Comparison of ENCODE assay signal across 22 cellular contexts in genomic region chr12:99122959-99123358, GRCh38.
DNase-seq lines count a peak whose midpoint lies in the region; ATAC-seq, FAIRE-seq and TF ChIP-seq lines count a peak whose summit lies in the region.
"Had no signal": no experiment of that assay in that cellular context is flagged by ENCODE, and none has a peak within 500 bp of the region (broad histone marks: within the 10 kb centered on the region; RNA-seq: fewer than 3 reads in every experiment).

No MANE protein-coding gene starts in this region.

- no peak overlapping the region for H2BK12ac ChIP-seq in H1 (ENCODE audit: low read depth, low read length)

- H3K79me1 ChIP-seq in IMR-90 (ENCODE audit: low read depth in 1 of 2, low read length in 2 of 2): no peaks in the 10 kb centered on the region
- no peaks in the 10 kb centered on the region for H3K79me1 ChIP-seq in H1 (ENCODE audit: low read depth, low read length)

- intact Hi-C loops in HepG2 (cut with micrococcal nuclease; ENCODE audit: unreplicated experiment) (no loop called here), right lobe of liver (cut with DNase I) (no loop called here), IMR-90 (cut with micrococcal nuclease) (no loop called here)

- no peaks in the 10 kb centered on the region for H3K23me2 ChIP-seq in H1 (ENCODE audit: low read depth, low read length)

- H3K4me1 ChIP-seq in HepG2 (ENCODE audit: insufficient read depth, low read length): no peaks in the 10 kb centered on the region
- no peaks in the 10 kb centered on the region for H3K4me1 ChIP-seq in right lobe of liver
- H3K4me1 ChIP-seq in IMR-90 (ENCODE audit: control insufficient read depth, insufficient read depth, low read length): no peaks in the 10 kb centered on the region
- no peaks in the 10 kb centered on the region for H3K4me1 ChIP-seq in H1 (replicated peaks in 1 of 4; ENCODE audit: control insufficient read depth in 3 of 4, insufficient read depth in 4 of 4, low read length in 3 of 4)
- H3K4me1 ChIP-seq: Caco-2 had no signal

- no peak for TF ChIP-seq EP300 in HepG2 (IDR thresholded peaks at IDR 0.05; ENCODE audit: low read depth in 2 of 2, low read length in 2 of 2)
- no peak for TF ChIP-seq EP300 in HepG2 (CRISPR knock-in tag; IDR thresholded peaks at IDR 0.05; ENCODE audit: borderline replicate concordance)
- no peak for TF ChIP-seq EP300 in H1 (IDR thresholded peaks at IDR 0.05; ENCODE audit: borderline replicate concordance in 1 of 2, low read depth in 2 of 2, low read length in 2 of 2)

- dilution Hi-C loops in IMR-90 (cut with HindIII; ENCODE audit: low sequenced_read_pairs, unreplicated experiment): no loop called here

- TF ChIP-seq CTCF in HepG2 (CRISPR knock-in tag; IDR thresholded peaks at IDR 0.05) (no peak), right lobe of liver (IDR thresholded peaks at IDR 0.05) (no peak), IMR-90 (conservative IDR thresholded peaks at IDR 0.05; ENCODE audit: low read depth, low read length) (no peak), H1 (IDR thresholded peaks at IDR 0.05; ENCODE audit: control extremely low read depth in 1 of 3, insufficient read depth in 1 of 3, low read depth in 1 of 3, low read length in 3 of 3) (no peak), WTC11 (IDR thresholded peaks at IDR 0.05) (no peak)

- H3K9me3 ChIP-seq in HepG2 (ENCODE audit: low read length) (no peaks in the 10 kb centered on the region), right lobe of liver (no peaks in the 10 kb centered on the region), IMR-90 (ENCODE audit: control insufficient read depth, insufficient read depth, low read length) (peaks cover 5% of the 10 kb centered on the region; the same call in 1 of the 2 replicates), H1 (ENCODE audit: insufficient read depth in 2 of 2, low read depth in 1 of 2, low read length in 1 of 2) (no peaks in the 10 kb centered on the region)
- H3K9me3 ChIP-seq: BLaER1 treated with 17β-estradiol and CSF1 and Interleukin-3, amounts not matched to agents 10 nM and 100 nM; Caco-2 had no signal

- 2% methylated on average over 2 of the region's 2 CpGs for WGBS in HepG2 (ENCODE audit: low lambda C conversion rate)
- 20% methylated on average over 2 of the region's 2 CpGs for WGBS in right lobe of liver (ENCODE audit: insufficient coverage, low coverage, low lambda C conversion rate, missing lambda C conversion rate)
- 17% methylated on average over 2 of the region's 2 CpGs; no CpG with 5 or more reads in 1 of the 2 experiments for WGBS in IMR-90 (ENCODE audit: extremely low coverage in 2 of 2, insufficient read length in 1 of 2), 2 experiments
- WGBS in H1 (ENCODE audit: extremely low coverage in 1 of 2, insufficient coverage in 1 of 2, insufficient read length in 1 of 2, insufficient replicate concordance in 2 of 2, low coverage in 1 of 2, low lambda C conversion rate in 2 of 2, missing lambda C conversion rate in 1 of 2), 2 experiments: 49% methylated on average over 2 of the region's 2 CpGs; no CpG with 5 or more reads in 1 of the 2 experiments

- H3K27me3 ChIP-seq in HepG2 (ENCODE audit: control insufficient read depth in 1 of 2, insufficient read depth in 2 of 2, low read length in 2 of 2) (no peaks in the 10 kb centered on the region), right lobe of liver (no peaks in the 10 kb centered on the region), IMR-90 (ENCODE audit: control insufficient read depth, insufficient read depth, low read length) (no peaks in the 10 kb centered on the region), H1 (replicated peaks in 1 of 4; ENCODE audit: control insufficient read depth in 3 of 4, extremely low read depth in 1 of 4, insufficient read depth in 3 of 4, low read length in 3 of 4) (no peaks in the 10 kb centered on the region)
- H3K27me3 ChIP-seq: BLaER1 treated with 17β-estradiol and CSF1 and Interleukin-3, amounts not matched to agents 10 nM and 100 nM had no signal

- no peak overlapping the region for H4K91ac ChIP-seq in IMR-90 (ENCODE audit: insufficient read depth, low read depth, low read length)
- no peak overlapping the region for H4K91ac ChIP-seq in H1 (replicated peaks; ENCODE audit: insufficient read length, low read length)

- no peak overlapping the region for H3K27ac Mint-ChIP-seq in WTC11
- H3K27ac Mint-ChIP-seq: B cell; CD4-positive, alpha-beta T cell; CD8-positive, alpha-beta T cell had no signal

- H2AK9ac ChIP-seq in IMR-90 (replicated peaks; ENCODE audit: low read depth, low read length, poor library complexity): no peak overlapping the region

- no peak overlapping the region for H3K4me3 Mint-ChIP-seq in WTC11
- H3K4me3 Mint-ChIP-seq: B cell; CD4-positive, alpha-beta T cell; CD8-positive, alpha-beta T cell had no signal

- H3K4ac ChIP-seq in IMR-90 (ENCODE audit: low read depth, low read length): no peak overlapping the region
- H3K4ac ChIP-seq in H1 (replicated peaks; ENCODE audit: insufficient read length, low read depth, low read length): no peak overlapping the region

- H2AK5ac ChIP-seq in IMR-90 (ENCODE audit: low read depth, low read length) (no peak overlapping the region), H1 (ENCODE audit: low read depth, low read length) (no peak overlapping the region)

- no peaks in the 10 kb centered on the region for H3K27me3 Mint-ChIP-seq in WTC11 (ENCODE audit: low read depth)
- H3K27me3 Mint-ChIP-seq: B cell; CD4-positive, alpha-beta T cell had no signal

- ATAC-seq in HepG2 (no peak), right lobe of liver (no peak), IMR-90 (ENCODE audit: low read depth) (no peak), WTC11 (no peak)
- ATAC-seq: CD8-positive, alpha-beta T cell had no signal

- H4K20me1 ChIP-seq in HepG2 (ENCODE audit: insufficient read depth, low read length): no peaks in the 10 kb centered on the region
- no peaks in the 10 kb centered on the region for H4K20me1 ChIP-seq in IMR-90 (ENCODE audit: insufficient read depth, low read length)
- H4K20me1 ChIP-seq in H1 (replicated peaks in 1 of 2; ENCODE audit: control insufficient read depth in 1 of 2, insufficient read depth in 2 of 2, low read length in 2 of 2): no peaks in the 10 kb centered on the region
- H4K20me1 ChIP-seq: BLaER1 treated with 17β-estradiol and CSF1 and Interleukin-3, amounts not matched to agents 10 nM and 100 nM had no signal

- H3K79me2 ChIP-seq in HepG2 (ENCODE audit: insufficient read depth, low read length) (no peaks in the 10 kb centered on the region), H1 (ENCODE audit: control insufficient read depth in 1 of 2, insufficient read depth in 2 of 2, low read length in 2 of 2) (no peaks in the 10 kb centered on the region)

- no peak overlapping the region for H3K4me3 ChIP-seq in HepG2 (replicated peaks in 1 of 3; ENCODE audit: insufficient read depth in 1 of 3, low read depth in 2 of 3, low read length in 3 of 3)
- H3K4me3 ChIP-seq in right lobe of liver: no peak overlapping the region
- H3K4me3 ChIP-seq in IMR-90 (ENCODE audit: insufficient read depth, low read depth, low read length): no peak overlapping the region
- H3K4me3 ChIP-seq in H1 (ENCODE audit: extremely low read depth in 1 of 4, insufficient read depth in 2 of 4, low read depth in 3 of 4, low read length in 4 of 4): no peak overlapping the region
- H3K4me3 ChIP-seq: BLaER1 treated with 17β-estradiol and CSF1 and Interleukin-3, amounts not matched to agents 10 nM and 100 nM had no signal

- POLR2A ChIA-PET in HepG2 (lab: Yijun Ruan, JAX) (no interaction called here), IMR-90 (lab: Charles Lee; ENCODE audit: unreplicated experiment) (no interaction called here), H1 (lab: Charles Lee; ENCODE audit: partially characterized antibody) (no interaction called here), WTC11 (lab: Charles Lee) (no interaction called here)

- no peaks in the 10 kb centered on the region for H3K36me3 Mint-ChIP-seq in WTC11
- H3K36me3 Mint-ChIP-seq: CD8-positive, alpha-beta T cell had no signal

- H3K4me1 Mint-ChIP-seq in WTC11: no peaks in the 10 kb centered on the region
- H3K4me1 Mint-ChIP-seq: B cell had no signal

- H3K4me2 ChIP-seq in HepG2 (ENCODE audit: low read depth, low read length) (no peak overlapping the region), IMR-90 (ENCODE audit: low read depth, low read length) (no peak overlapping the region), H1 (ENCODE audit: insufficient read depth in 1 of 2, low read depth in 2 of 2, low read length in 2 of 2) (no peak overlapping the region)

- H3K23ac ChIP-seq in IMR-90 (ENCODE audit: low read depth, low read length): no peak overlapping the region
- H3K23ac ChIP-seq in H1 (ENCODE audit: insufficient read length): no peak overlapping the region

- H3K36me3 ChIP-seq in HepG2 (replicated peaks in 1 of 2; ENCODE audit: control insufficient read depth in 1 of 2, insufficient read depth in 2 of 2, low read length in 2 of 2) (no peaks in the 10 kb centered on the region), right lobe of liver (no peaks in the 10 kb centered on the region), IMR-90 (ENCODE audit: control insufficient read depth, insufficient read depth, low read length) (no peaks in the 10 kb centered on the region), H1 (ENCODE audit: control insufficient read depth in 2 of 4, insufficient read depth in 4 of 4, low read length in 3 of 4) (no peaks in the 10 kb centered on the region)

- no peak overlapping the region for H2BK5ac ChIP-seq in IMR-90 (ENCODE audit: low read depth, low read length, poor library complexity, severe bottlenecking)
- H2BK5ac ChIP-seq in H1 (ENCODE audit: low read depth, low read length): no peak overlapping the region

- H3K9ac ChIP-seq in HepG2 (ENCODE audit: insufficient read depth, low read depth, low read length) (no peak overlapping the region), IMR-90 (ENCODE audit: low read depth, low read length) (no peak overlapping the region), H1 (replicated peaks in 1 of 4; ENCODE audit: extremely low read depth in 1 of 4, low read depth in 3 of 4, low read length in 3 of 4) (no peak overlapping the region)
- H3K9ac ChIP-seq: BLaER1 treated with 17β-estradiol and CSF1 and Interleukin-3, amounts not matched to agents 10 nM and 100 nM had no signal

- H2BK20ac ChIP-seq in IMR-90 (ENCODE audit: low read depth, low read length) (no peak overlapping the region), H1 (ENCODE audit: low read length) (no peak overlapping the region)

- H4K8ac ChIP-seq in IMR-90 (ENCODE audit: low read depth in 2 of 2, low read length in 2 of 2) (no peak overlapping the region), H1 (ENCODE audit: extremely low read depth, insufficient read depth, low read length) (no peak overlapping the region)

- H3K27ac ChIP-seq in HepG2 (ENCODE audit: extremely low read length, insufficient read depth, low read length): no peak overlapping the region
- no peak overlapping the region for H3K27ac ChIP-seq in right lobe of liver
- H3K27ac ChIP-seq in IMR-90 (ENCODE audit: insufficient read depth, low read length): no peak overlapping the region
- no peak overlapping the region for H3K27ac ChIP-seq in H1 (ENCODE audit: low read depth, low read length)
- H3K27ac ChIP-seq: BLaER1 treated with 17β-estradiol and CSF1 and Interleukin-3, amounts not matched to agents 10 nM and 100 nM; C4-2B had no signal

- TF ChIP-seq POLR2A in HepG2 (IDR thresholded peaks at IDR 0.05; ENCODE audit: insufficient read depth in 1 of 2, low read depth in 2 of 2, low read length in 2 of 2) (no peak), right lobe of liver (IDR thresholded peaks at IDR 0.05) (no peak), IMR-90 (IDR thresholded peaks at IDR 0.05; ENCODE audit: low read depth, low read length) (no peak), H1 (IDR thresholded peaks at IDR 0.05; ENCODE audit: control extremely low read depth in 1 of 2, low read depth in 2 of 2, low read length in 2 of 2) (no peak)

- H4K5ac ChIP-seq in IMR-90 (ENCODE audit: low read depth, low read length): no peak overlapping the region
- no peak overlapping the region for H4K5ac ChIP-seq in H1 (ENCODE audit: insufficient read length, low read depth, low read length)

- CTCF ChIA-PET in HepG2 (lab: Yijun Ruan, JAX; ENCODE audit: low intra/inter-chr PET ratio, low total read pairs) (no interaction called here), IMR-90 (lab: Yijun Ruan, JAX) (no interaction called here), H1 (lab: Charles Lee; ENCODE audit: partially characterized antibody) (interaction anchor here (1.2 to 1.6 kb wide), 2 partner anchors 32 to 63 kb away, joined by 3 read pairs; no protein-coding TSS in a partner anchor), WTC11 (lab: Charles Lee) (no interaction called here)

- no peak overlapping the region for H2BK15ac ChIP-seq in IMR-90 (ENCODE audit: low read depth, low read length)
- 0 out of 2 replicates have a peak overlapping the region, but pooled peaks have one; percentile 5 for H2BK15ac ChIP-seq in H1 (ENCODE audit: low read length)

- H3K18ac ChIP-seq in IMR-90 (ENCODE audit: low read depth, low read length): no peak overlapping the region
- H3K18ac ChIP-seq in H1 (ENCODE audit: extremely low read depth, low read length): no peak overlapping the region

- no peak overlapping the region for H3K56ac ChIP-seq in IMR-90 (ENCODE audit: extremely low read depth, insufficient read depth, low read length)
- no peak overlapping the region for H3K56ac ChIP-seq in H1 (replicated peaks; ENCODE audit: insufficient read length, low read depth, low read length)

- H3K9me3 Mint-ChIP-seq in WTC11: no peaks in the 10 kb centered on the region
- H3K9me3 Mint-ChIP-seq: CD4-positive, alpha-beta T cell; CD8-positive, alpha-beta T cell had no signal

- TF ChIP-seq RAD21 in HepG2 (CRISPR knock-in tag; IDR thresholded peaks at IDR 0.05) (no peak), IMR-90 (IDR thresholded peaks at IDR 0.05; ENCODE audit: low read length) (no peak), H1 (IDR thresholded peaks at IDR 0.05 in 1 of 2, conservative IDR thresholded peaks at IDR 0.05 in 1 of 2; ENCODE audit: low read depth in 2 of 2, low read length in 2 of 2) (no peak)

- no peak overlapping the region for H2AFZ ChIP-seq in HepG2 (ENCODE audit: low read length)
- no peak overlapping the region for H2AFZ ChIP-seq in IMR-90 (replicated peaks; ENCODE audit: low read length, poor library complexity)
- no peak overlapping the region for H2AFZ ChIP-seq in H1 (ENCODE audit: low read length)

- no peaks in the 10 kb centered on the region for H3K9me1 ChIP-seq in IMR-90 (ENCODE audit: insufficient read depth, low read length)

- BruUV-seq in HepG2 (replicated peaks; lab: Mats Ljungman, UMichigan): no TSS peak
- BruUV-seq in IMR-90 (replicated peaks; lab: Mats Ljungman, UMichigan): no TSS peak

- H2BK120ac ChIP-seq in IMR-90 (ENCODE audit: low read depth, low read length): no peak overlapping the region
- no peak overlapping the region for H2BK120ac ChIP-seq in H1 (replicated peaks; ENCODE audit: low read depth, low read length)

- in situ Hi-C loops in HepG2 (cut with HindIII; ENCODE audit: extremely low pct_ligation_motif_present, low pct_unique_long_range_greater_than_20kb): no loop called here
- in situ Hi-C loops in IMR-90 (cut with MboI; ENCODE audit: low sequenced_read_pairs): no loop called here

- no peak for DNase-seq in HepG2 (ENCODE audit: low spot score)
- no peak for DNase-seq in right lobe of liver
- DNase-seq in IMR-90: no peak
- DNase-seq in H1 (ENCODE audit: low read depth in 1 of 2, low spot score in 2 of 2): no peak
- no peak for DNase-seq in WTC11 (ENCODE audit: low spot score)
- DNase-seq in activated T-cell treated with anti-CD3 and anti-CD28 coated beads for 4 hours: no peak
- DNase-seq: 8988T; AML-193; Caco-2; Calu3; CD4-positive, alpha-beta T cell; CD8-positive, alpha-beta T cell; DMS79 treated with DMSO at 0.1 percent for 48 hours; GF-D8 had no signal

- H3K14ac ChIP-seq in IMR-90 (replicated peaks; ENCODE audit: low read depth, low read length): no peak overlapping the region
- H3K14ac ChIP-seq in H1 (ENCODE audit: insufficient read length): no peak overlapping the region

- FAIRE-seq in HepG2 (lab: Jason Lieb, UNC) (no peak), H1 (lab: Jason Lieb, UNC) (no peak)
- FAIRE-seq: A204.1, D721Med, G401.6, GM12891, GM19239 had no signal
